ENCODE assay signal across 30 cellular contexts in genomic region chr14:22715186-22715812, GRCh38. TPM values are rescaled to one million over a fixed set of nuclear protein-coding genes. Genes with fewer than 3 reads are reported as not detected.
DNase-seq lines count a peak whose midpoint lies in the region; ATAC-seq, FAIRE-seq and TF ChIP-seq lines count a peak whose summit lies in the region.
"Had no signal": no experiment of that assay in that cellular context is flagged by ENCODE, and none has a peak within 500 bp of the region (broad histone marks: within the 10 kb centered on the region; RNA-seq: fewer than 3 reads in every experiment).

No MANE protein-coding gene starts in this region.

- H3K4me3 ChIP-seq in HEK293 (ENCODE audit: low read depth, low read length): no peak overlapping the region
- H3K4me3 ChIP-seq in K562: no peak overlapping the region
- H3K4me3 ChIP-seq in lower lobe of right lung: no peak overlapping the region
- H3K4me3 ChIP-seq in H7 (ENCODE audit: insufficient read depth, low read depth, low read length): no peak overlapping the region
- H3K4me3 ChIP-seq: esophagus muscularis mucosa, tibial artery had no signal

- H2AFZ ChIP-seq in K562 (ENCODE audit: low read depth, low read length): peak overlapping the region; percentile 90
- H2AFZ ChIP-seq: parathyroid adenoma had no signal

- no TSS peak for BruUV-seq in Calu3 (replicated peaks; lab: Mats Ljungman, UMichigan)
- no TSS peak for BruUV-seq in K562 (replicated peaks; lab: Mats Ljungman, UMichigan)

- no peaks in the 10 kb centered on the region for H3K36me3 Mint-ChIP-seq in activated CD4-positive, alpha-beta T cell treated with anti-CD3 and anti-CD28 coated beads for 36 hours (ENCODE audit: low read depth)
- H3K36me3 Mint-ChIP-seq in Calu3 (ENCODE audit: insufficient read depth, unreplicated experiment): peaks cover 12% of the 10 kb centered on the region
- H3K36me3 Mint-ChIP-seq: activated naive CD4-positive, alpha-beta T cell treated with anti-CD3 and anti-CD28 coated beads, Interleukin-2, amount 10 ng/mL, durations not matched to agents 7 days and 5 days; CD4-positive, alpha-beta memory T cell had no signal

- H3K27me3 Mint-ChIP-seq in activated CD4-positive, alpha-beta T cell treated with anti-CD3 and anti-CD28 coated beads for 36 hours: peaks cover 14% of the 10 kb centered on the region
- H3K27me3 Mint-ChIP-seq in Calu3 (ENCODE audit: unreplicated experiment): peaks cover 16% of the 10 kb centered on the region

- no peaks in the 10 kb centered on the region for H3K9me3 Mint-ChIP-seq in activated CD4-positive, alpha-beta T cell treated with anti-CD3 and anti-CD28 coated beads for 36 hours (ENCODE audit: low read depth)
- H3K9me3 Mint-ChIP-seq in Calu3 (ENCODE audit: low read depth, unreplicated experiment): no peaks in the 10 kb centered on the region
- H3K9me3 Mint-ChIP-seq: activated CD4-positive, alpha-beta T cell treated with anti-CD3 and anti-CD28 coated beads, Interleukin-2, amount 10 ng/mL, durations not matched to agents 24 days and 14 days; activated naive CD4-positive, alpha-beta T cell treated with anti-CD3 and anti-CD28 coated beads, Interleukin-2, amount 10 ng/mL, durations not matched to agents 7 days and 5 days; CD4-positive, alpha-beta memory T cell; endodermal cell; neural crest cell had no signal

- peak; percentile 16 for DNase-seq in activated CD4-positive, alpha-beta T cell treated with anti-CD3 and anti-CD28 coated beads for 36 hours
- DNase-seq in activated CD4-positive, alpha-beta T cell treated with anti-CD3 and anti-CD28 coated beads, Interleukin-2, amount 50 U/mL, for 1 hour: no peak
- DNase-seq in Calu3 (no peak), K562 (ENCODE audit: extremely low read depth in 1 of 4, low spot score in 3 of 4) (peak; percentile 59 to 83 (median 62)), lower lobe of right lung (no peak), epidermal melanocyte (ENCODE audit: insufficient read length, low spot score) (no peak), H7 (no peak)
- DNase-seq: activated CD4-positive, alpha-beta T cell treated with anti-CD3 and anti-CD28 coated beads, Interleukin-2, amount 10 ng/mL, durations not matched to agents 24 days and 14 days; activated naive CD4-positive, alpha-beta T cell treated with anti-CD3 and anti-CD28 coated beads, Interleukin-2, amount 10 ng/mL, durations not matched to agents 7 days and 5 days; AML-193; amygdala; brain microvascular endothelial cell; CD4-positive, alpha-beta memory T cell; cerebellar nuclear complex; dermis blood vessel endothelial cell; DMS153; endodermal cell; foreskin fibroblast; NCI-H1092; NCI-H187; NCI-H526; small intestine; T-helper 9 cell; tibial artery had no signal

- TF ChIP-seq RAD21 in K562 (CRISPR knock-in tag; conservative IDR thresholded peaks at IDR 0.05 in 1 of 2, IDR thresholded peaks at IDR 0.05 in 1 of 2): no peak

- no peak overlapping the region for H3K4me3 Mint-ChIP-seq in activated CD4-positive, alpha-beta T cell treated with anti-CD3 and anti-CD28 coated beads for 36 hours
- no peak overlapping the region for H3K4me3 Mint-ChIP-seq in Calu3 (ENCODE audit: low read depth, unreplicated experiment)
- H3K4me3 Mint-ChIP-seq: activated CD4-positive, alpha-beta T cell treated with anti-CD3 and anti-CD28 coated beads, Interleukin-2, amount 10 ng/mL, durations not matched to agents 24 days and 14 days; activated naive CD4-positive, alpha-beta T cell treated with anti-CD3 and anti-CD28 coated beads, Interleukin-2, amount 10 ng/mL, durations not matched to agents 7 days and 5 days; CD4-positive, alpha-beta memory T cell; endodermal cell; neural crest cell had no signal

- no peak overlapping the region for H3K27ac ChIP-seq in HEK293 (ENCODE audit: extremely low read depth, low read depth, low read length)
- H3K27ac ChIP-seq in K562 (ENCODE audit: extremely low read depth, low read depth, low read length): peak overlapping the region; percentile 90
- no peak overlapping the region for H3K27ac ChIP-seq in lower lobe of right lung
- H3K27ac ChIP-seq: brain microvascular endothelial cell, esophagus muscularis mucosa, parathyroid adenoma, tibial artery had no signal

- H3K27me3 ChIP-seq in K562 (ENCODE audit: control insufficient read depth in 2 of 2, insufficient read depth in 2 of 2, low read length in 2 of 2): no peaks in the 10 kb centered on the region
- H3K27me3 ChIP-seq in lower lobe of right lung (ENCODE audit: low read depth): no peaks in the 10 kb centered on the region
- H3K27me3 ChIP-seq in H7 (ENCODE audit: control insufficient read depth, insufficient read depth, low read length): peaks cover 5% of the 10 kb centered on the region; the same call in 1 of the 2 replicates
- H3K27me3 ChIP-seq: brain microvascular endothelial cell had no signal

- CTCF ChIA-PET in activated CD4-positive, alpha-beta T cell treated with anti-CD3 and anti-CD28 coated beads for 36 hours (lab: Charles Lee): interaction anchor here (0.9 kb wide), 2 partner anchors 62 to 145 kb away, joined by 3 read pairs; no protein-coding TSS in a partner anchor
- CTCF ChIA-PET in Calu3 (lab: Charles Lee): no interaction called here
- CTCF ChIA-PET in HEK293 (lab: Yijun Ruan, JAX): interaction anchor here (1.2 kb wide), 1 partner anchor 62 kb away, joined by 3 read pairs; no protein-coding TSS in a partner anchor
- CTCF ChIA-PET in K562 (lab: Yijun Ruan, JAX; ENCODE audit: low intra/inter-chr PET ratio): no interaction called here

- POLR2A ChIA-PET in activated CD4-positive, alpha-beta T cell treated with anti-CD3 and anti-CD28 coated beads for 36 hours (lab: Charles Lee): no interaction called here
- POLR2A ChIA-PET in HEK293 (lab: Yijun Ruan, JAX): no interaction called here
- POLR2A ChIA-PET in K562 (lab: Yijun Ruan, JAX): interaction anchor here (0.7 kb wide), 1 partner anchor 58 kb away, joined by 3 read pairs; no protein-coding TSS in a partner anchor

- H3K79me2 ChIP-seq in K562 (ENCODE audit: control insufficient read depth, insufficient read depth, low read length): no peaks in the 10 kb centered on the region; the same call in 2 of the 3 replicates
- H3K79me2 ChIP-seq: parathyroid adenoma had no signal

- intact Hi-C loops in activated CD4-positive, alpha-beta T cell treated with anti-CD3 and anti-CD28 coated beads for 36 hours (cut with DNase I, micrococcal nuclease): no loop called here
- intact Hi-C loops in Calu3 (cut with micrococcal nuclease; ENCODE audit: unreplicated experiment): no loop called here
- intact Hi-C loops in K562 (cut with micrococcal nuclease): loop anchor here (10.0 kb wide), 1 partner anchor 50 kb away; the partner anchor contains the start of gene OXA1L
- intact Hi-C loops in lower lobe of right lung (cut with DNase I): no loop called here

- in situ Hi-C loops in K562 (cut with MboI): no loop called here

- peaks cover 8% of the 10 kb centered on the region for H3K4me1 Mint-ChIP-seq in activated CD4-positive, alpha-beta T cell treated with anti-CD3 and anti-CD28 coated beads for 36 hours
- no peaks in the 10 kb centered on the region for H3K4me1 Mint-ChIP-seq in Calu3 (ENCODE audit: low read depth, unreplicated experiment)

- peak overlapping the region; percentile 74 for H3K4me2 ChIP-seq in K562 (ENCODE audit: insufficient read depth, low read length)

- ATAC-seq in activated CD4-positive, alpha-beta T cell treated with anti-CD3 and anti-CD28 coated beads for 36 hours: peak; percentile 5
- ATAC-seq in K562 (peak; percentile 67), lower lobe of right lung (no peak)
- ATAC-seq: left lobe of liver had no signal

- no peaks in the 10 kb centered on the region for H3K9me3 ChIP-seq in HEK293 (ENCODE audit: control insufficient read depth, insufficient read depth, low read depth, low read length)
- no peaks in the 10 kb centered on the region; the same call in 1 of the 2 replicates for H3K9me3 ChIP-seq in K562 (replicated peaks; ENCODE audit: control insufficient read depth, insufficient read depth, low read depth, low read length)
- no peaks in the 10 kb centered on the region for H3K9me3 ChIP-seq in lower lobe of right lung
- H3K9me3 ChIP-seq: esophagus muscularis mucosa, tibial artery had no signal

- peak; percentile 9 for TF ChIP-seq CTCF in Calu3 (IDR thresholded peaks at IDR 0.05; ENCODE audit: unreplicated experiment)
- TF ChIP-seq CTCF in HEK293 (tag by site-specific recombination; IDR thresholded peaks at IDR 0.05): no peak
- no peak for TF ChIP-seq CTCF in K562 (IDR thresholded peaks at IDR 0.05 in 2 of 3, conservative IDR thresholded peaks at IDR 0.05 in 1 of 3; ENCODE audit: insufficient read depth in 2 of 3, low read depth in 1 of 3, low read length in 3 of 3)
- no peak for TF ChIP-seq CTCF in lower lobe of right lung (IDR thresholded peaks at IDR 0.05)

- no peak overlapping the region for H3K27ac Mint-ChIP-seq in activated CD4-positive, alpha-beta T cell treated with anti-CD3 and anti-CD28 coated beads for 36 hours
- no peak overlapping the region for H3K27ac Mint-ChIP-seq in Calu3 (ENCODE audit: unreplicated experiment)
- H3K27ac Mint-ChIP-seq: activated CD4-positive, alpha-beta T cell treated with anti-CD3 and anti-CD28 coated beads, Interleukin-2, amount 10 ng/mL, durations not matched to agents 24 days and 14 days; activated naive CD4-positive, alpha-beta T cell treated with anti-CD3 and anti-CD28 coated beads, Interleukin-2, amount 10 ng/mL, durations not matched to agents 7 days and 5 days; CD4-positive, alpha-beta memory T cell; endodermal cell had no signal

- FAIRE-seq in K562 (lab: Jason Lieb, UNC): peak; percentile 95
- FAIRE-seq: islet of Langerhans had no signal

- TF ChIP-seq EP300 in K562 (IDR thresholded peaks at IDR 0.05; ENCODE audit: low read length): peak; percentile 20; the same call in 1 of the 2 replicates

- H3K9me1 ChIP-seq in K562 (ENCODE audit: control insufficient read depth, insufficient read depth, low read length): no peaks in the 10 kb centered on the region

- H3K9ac ChIP-seq in K562 (ENCODE audit: insufficient read depth in 1 of 2, low read depth in 2 of 2, low read length in 2 of 2): peak overlapping the region in 1 of 2 experiments; percentile 51; a peak in 2 of 4 replicates
- H3K9ac ChIP-seq: parathyroid adenoma had no signal

- H3K4me1 ChIP-seq in HEK293 (ENCODE audit: control insufficient read depth, insufficient read depth, low read length): no peaks in the 10 kb centered on the region
- peaks cover 8 to 10% of the 10 kb centered on the region in 2 experiments; a peak in 4 of 5 replicates for H3K4me1 ChIP-seq in K562 (replicated peaks in 1 of 2; ENCODE audit: control insufficient read depth in 2 of 2, insufficient read depth in 2 of 2, low read length in 2 of 2)
- peaks cover 6% of the 10 kb centered on the region for H3K4me1 ChIP-seq in lower lobe of right lung

- H4K20me1 ChIP-seq in K562 (replicated peaks; ENCODE audit: control insufficient read depth, insufficient read depth, low read length): no peaks in the 10 kb centered on the region

- H3K36me3 ChIP-seq in HEK293 (ENCODE audit: control insufficient read depth in 2 of 2, insufficient read depth in 1 of 2, low read length in 2 of 2): no peaks in the 10 kb centered on the region
- no peaks in the 10 kb centered on the region; the same call in 2 of the 3 replicates for H3K36me3 ChIP-seq in K562 (ENCODE audit: control insufficient read depth, insufficient read depth, low read length)
- no peaks in the 10 kb centered on the region for H3K36me3 ChIP-seq in lower lobe of right lung
- H3K36me3 ChIP-seq in H7 (replicated peaks; ENCODE audit: control insufficient read depth, insufficient read depth, low read length): no peaks in the 10 kb centered on the region
- H3K36me3 ChIP-seq: brain microvascular endothelial cell, esophagus muscularis mucosa, tibial artery had no signal

- 22% methylated on average over 7 of the region's 8 CpGs for WGBS in K562 (ENCODE audit: insufficient coverage, low coverage, missing lambda C conversion rate)

- TF ChIP-seq POLR2A in K562 (conservative IDR thresholded peaks at IDR 0.05): no peak

RNA-seq across cellular contexts. Expression of gene OXA1L, which starts 51.2 kb away (rescaled TPM):
- total RNA-seq in activated CD4-positive, alpha-beta T cell treated with anti-CD3 and anti-CD28 coated beads for 36 hours: 100 to 1,000 TPM; 136 to 148 TPM
- total RNA-seq in Calu3 (2022): 76.5 and 83.3 TPM in 2 replicates
- total RNA-seq in K562 (2011; cell fraction: chromatin; rRNA removed; ENCODE audit: low replicate concordance): 185 and 201 TPM in 2 replicates
- total RNA-seq in K562 (2011; cell fraction: nucleolus; rRNA removed): 139 and 158 TPM in 2 replicates
- 191 and 256 TPM in 2 replicates for total RNA-seq in K562 (2011; cell fraction: nucleoplasm; rRNA removed)
- 145 and 157 TPM in 2 replicates for total RNA-seq in K562 (2014; rRNA removed)
- total RNA-seq in K562 (2014; rRNA removed; fragmentation: Illumina TruSeq; extraction: Trizol): 99.6 and 100 TPM in 2 replicates
- total RNA-seq in K562 (2015; rRNA removed; fragmentation: Illumina TruSeq; extraction: Trizol): 115 TPM in 2 replicates
- total RNA-seq in K562 (2021): 119 and 125 TPM in 2 replicates
- polyA plus RNA-seq in K562 (2011; rRNA removed): 166 and 183 TPM in 2 replicates
- polyA plus RNA-seq in K562 (2011; cell fraction: cytosol; rRNA removed): 170 and 202 TPM in 2 replicates
- polyA plus RNA-seq in K562 (2011; cell fraction: nucleus; rRNA removed): 331 and 388 TPM in 2 replicates
- 129 and 159 TPM in 2 replicates for polyA plus RNA-seq in K562 (2012)
- 204 and 210 TPM in 2 replicates for polyA plus RNA-seq in K562 (2014; fragmentation: Illumina TruSeq; extraction: Trizol)
- polyA plus RNA-seq in K562 (2014; fragmentation: Nextera tagmentation; extraction: Ambion mirVana): 100 to 1,000 TPM; 137 to 166 TPM
- 195 and 210 TPM in 2 replicates for polyA plus RNA-seq in K562 (2014; rRNA removed)
- 103 and 117 TPM in 2 replicates for polyA minus RNA-seq in K562 (2011; rRNA and poly(A)+ RNA removed)
- 64.9 and 65.9 TPM in 2 replicates for polyA minus RNA-seq in K562 (2011; cell fraction: cytosol; rRNA and poly(A)+ RNA removed)
- polyA minus RNA-seq in K562 (2011; cell fraction: nucleus; rRNA and poly(A)+ RNA removed): 81.6 and 132 TPM in 2 replicates
- 115 TPM for total RNA-seq in lower lobe of right lung
- 192 and 227 TPM in 2 replicates for total RNA-seq in H7 (2014; rRNA removed; shearing (Covaris generic))

Comparison
In these comparisons a context has a peak if more than half of its experiments do, and no peak if none do; other contexts are left out.
1. DNase-seq: peak in activated CD4-positive, alpha-beta T cell treated with anti-CD3 and anti-CD28 coated beads for 36 hours (single experiment) and K562 (4 of 4); none in activated CD4-positive, alpha-beta T cell treated with anti-CD3 and anti-CD28 coated beads, Interleukin-2, amount 50 U/mL, for 1 hour (single experiment), Calu3 (single experiment), lower lobe of right lung (single experiment), epidermal melanocyte (single experiment) and H7 (single experiment).
2. ATAC-seq: peak in activated CD4-positive, alpha-beta T cell treated with anti-CD3 and anti-CD28 coated beads for 36 hours (single experiment) and K562 (single experiment); none in lower lobe of right lung (0 of 2).
3. CTCF ChIA-PET loops: an anchor here in activated CD4-positive, alpha-beta T cell treated with anti-CD3 and anti-CD28 coated beads for 36 hours (0.9 kb wide) and HEK293 (1.2 kb wide); none called in Calu3 and K562.